Comparison of ENCODE assay signal across 8 cellular contexts in the genomic region with DNA sequence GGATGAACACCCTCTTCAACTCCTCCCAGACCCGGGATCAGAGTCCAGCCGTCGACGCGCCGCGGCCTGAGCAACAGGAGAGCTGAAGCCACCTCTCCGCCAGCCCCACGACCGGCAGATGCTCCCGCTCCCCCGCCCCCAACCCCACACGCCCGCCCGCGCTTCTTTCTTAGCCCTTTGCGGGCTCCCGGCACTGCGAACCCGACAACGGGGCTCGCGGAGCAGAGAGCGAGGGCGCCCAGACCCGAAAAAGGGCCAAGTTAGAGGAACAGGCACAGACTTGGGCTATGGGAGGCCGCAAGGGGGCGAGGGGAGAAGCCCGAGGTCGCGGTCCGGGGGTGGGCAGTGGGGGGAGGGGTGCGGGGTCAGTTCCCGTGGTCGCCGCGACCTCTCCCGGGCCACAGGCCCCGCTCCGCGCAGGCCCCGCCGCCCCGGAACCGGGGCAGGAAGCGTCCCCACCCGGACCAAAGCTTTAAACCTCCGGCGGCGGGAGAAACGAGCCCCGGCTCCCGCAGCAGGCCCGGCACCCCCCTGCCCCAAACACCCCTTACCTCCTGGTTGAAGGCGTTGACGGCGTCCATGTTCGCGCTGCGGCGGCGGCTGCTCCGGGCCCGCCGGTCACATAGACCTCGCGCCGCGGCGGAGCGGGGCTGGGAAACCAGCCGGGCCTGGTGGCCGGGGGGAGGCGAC. TPM values are rescaled to one million over a fixed set of nuclear protein-coding genes. Genes with fewer than 3 reads are reported as not detected.
DNase-seq lines count a peak whose midpoint lies in the region; ATAC-seq and TF ChIP-seq lines count a peak whose summit lies in the region.

No MANE protein-coding gene starts in this region.

- TF ChIP-seq CTCF in astrocyte of the cerebellum (IDR thresholded peaks at IDR 0.05; ENCODE audit: low read depth, low read length, missing control alignments) (no peak), spleen (IDR thresholded peaks at IDR 0.05 in 8 of 11, conservative IDR thresholded peaks at IDR 0.05 in 3 of 11) (peak in 3 of 11 experiments; percentile 13 to 41 (median 23))

- peaks cover 37 to 85% (median 66%) of the 10 kb centered on the region in 6 donors for H3K4me1 ChIP-seq in spleen

- H3K27me3 ChIP-seq in spleen (replicated peaks in 1 of 7): no peaks in the 10 kb centered on the region

- 0 to 1% (median 1%) methylated on average over 46 to 74 of the region's 74 CpGs for WGBS in spleen, 5 donors

- peaks cover 2% of the 10 kb centered on the region for H3K4me1 Mint-ChIP-seq in T-helper 1 cell treated with Interleukin-12 subunit alpha and Interleukin-12 subunit beta and Interleukin-4 antibody, amounts not matched to agents 30 μg/mL and 1 μg/mL, for 36 hours (ENCODE audit: low read depth)

- peaks cover 0 to 10% (median 0%) of the 10 kb centered on the region in 6 donors for H3K36me3 ChIP-seq in spleen

- H3K4me3 Mint-ChIP-seq in T-helper 1 cell treated with Interleukin-12 subunit alpha and Interleukin-12 subunit beta and Interleukin-4 antibody, amounts not matched to agents 30 μg/mL and 1 μg/mL, for 36 hours: peak overlapping the region; percentile 85

- peak overlapping the region; percentile 70 for H3K27ac Mint-ChIP-seq in T-helper 1 cell treated with Interleukin-12 subunit alpha and Interleukin-12 subunit beta and Interleukin-4 antibody, amounts not matched to agents 30 μg/mL and 1 μg/mL, for 36 hours

- H3K4me3 ChIP-seq in astrocyte of the cerebellum (ENCODE audit: low read depth, low read length): peak overlapping the region; percentile 82
- peak overlapping the region; percentile 96 for H3K4me3 ChIP-seq in iPS-18c (ENCODE audit: insufficient read depth, low read depth, low read length)
- peak overlapping the region; percentile 82 to 98 (median 95) for H3K4me3 ChIP-seq in spleen

- in situ Hi-C loops in astrocyte of the cerebellum (cut with HindIII; ENCODE audit: low sequenced_read_pairs): no loop called here

- TF ChIP-seq POLR2A in spleen (IDR thresholded peaks at IDR 0.05): no peak

- H3K36me3 Mint-ChIP-seq in T-helper 1 cell treated with Interleukin-12 subunit alpha and Interleukin-12 subunit beta and Interleukin-4 antibody, amounts not matched to agents 30 μg/mL and 1 μg/mL, for 36 hours (ENCODE audit: low read depth): peaks cover 3% of the 10 kb centered on the region

- H3K27ac ChIP-seq in spleen: peak overlapping the region; percentile 95 to 99 (median 98)

- H3K9me3 ChIP-seq in iPS-18c (ENCODE audit: control insufficient read depth, insufficient read depth, low read length): no peaks in the 10 kb centered on the region
- H3K9me3 ChIP-seq in spleen: no peaks in the 10 kb centered on the region

- no peaks in the 10 kb centered on the region for H3K9me3 Mint-ChIP-seq in T-helper 1 cell treated with Interleukin-12 subunit alpha and Interleukin-12 subunit beta and Interleukin-4 antibody, amounts not matched to agents 30 μg/mL and 1 μg/mL, for 36 hours

- H3K27me3 Mint-ChIP-seq in T-helper 1 cell treated with Interleukin-12 subunit alpha and Interleukin-12 subunit beta and Interleukin-4 antibody, amounts not matched to agents 30 μg/mL and 1 μg/mL, for 36 hours (ENCODE audit: low read depth): no peaks in the 10 kb centered on the region

- peak; percentile 8 for ATAC-seq in GM19043 (IDR thresholded peaks at IDR 0.05; ENCODE audit: low read depth, unreplicated experiment)
- peak; percentile 35 for ATAC-seq in HG03354 (IDR thresholded peaks at IDR 0.05; ENCODE audit: poor library complexity, severe bottlenecking, unreplicated experiment)
- no peak for ATAC-seq in HG03565 (IDR thresholded peaks at IDR 0.05; ENCODE audit: unreplicated experiment)

- DNase-seq in Ammon's horn (ENCODE audit: low spot score) (peak; percentile 12), astrocyte of the cerebellum (ENCODE audit: low read depth) (no peak), spleen (peak; percentile 92)

- intact Hi-C loops in spleen (cut with DNase I; ENCODE audit: low total_unique reads): no loop called here

RNA-seq across cellular contexts. Expression of a gene that starts 0.7 kb away (rescaled TPM):
- 10 to 100 TPM; 28.2 to 48.4 (median 38.9) TPM for total RNA-seq in spleen
- polyA plus RNA-seq in spleen: 10 to 100 TPM; 10.1 to 14.5 (median 10.2) TPM
